ENCODE assay signal across 8 cellular contexts in the genomic region with DNA sequence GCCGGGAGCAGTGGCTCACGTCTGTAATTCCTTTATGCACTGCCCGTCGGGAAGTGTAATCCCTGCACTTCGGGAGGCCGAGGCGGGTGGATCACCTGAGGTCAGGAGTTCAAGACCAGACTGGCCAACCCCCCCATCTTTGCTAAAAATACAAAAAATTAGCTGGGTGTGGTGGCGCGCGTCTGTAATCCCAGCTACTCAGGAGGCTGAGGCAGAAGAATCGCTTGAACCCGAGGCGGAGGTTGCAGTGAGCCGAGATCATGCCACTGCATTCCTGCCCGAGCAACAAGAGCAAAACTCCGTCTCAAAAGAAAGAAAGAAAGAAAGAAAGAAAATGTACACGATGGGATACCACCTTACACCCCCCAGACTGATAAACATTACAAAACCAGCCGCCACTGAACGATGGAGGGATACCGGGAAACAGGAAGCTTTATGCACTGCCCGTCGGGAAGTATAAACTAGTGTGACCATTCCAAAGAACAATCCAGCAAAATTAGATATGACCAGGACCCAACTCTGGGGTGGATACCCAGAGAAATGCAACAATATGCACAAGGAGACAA. TPM values are rescaled to one million over a fixed set of nuclear protein-coding genes. Genes with fewer than 3 reads are reported as not detected.
DNase-seq lines count a peak whose midpoint lies in the region; ATAC-seq and TF ChIP-seq lines count a peak whose summit lies in the region.

No MANE protein-coding gene starts in this region.

- peaks cover 17% of the 10 kb centered on the region for H3K36me3 ChIP-seq in H7 (replicated peaks; ENCODE audit: control insufficient read depth, insufficient read depth, low read length)
- peaks cover 12% of the 10 kb centered on the region for H3K36me3 ChIP-seq in skeletal muscle satellite cell (ENCODE audit: insufficient read depth, low read length)

- no peak for TF ChIP-seq CTCF in WTC11 (IDR thresholded peaks at IDR 0.05)
- no peak for TF ChIP-seq CTCF in glutamatergic neuron (IDR thresholded peaks at IDR 0.05; ENCODE audit: partially characterized antibody, unreplicated experiment)

- H3K4me3 Mint-ChIP-seq in WTC11 (peak overlapping the region; percentile 96), glutamatergic neuron (ENCODE audit: unreplicated experiment) (peak overlapping the region; percentile 93)

- H3K4me1 ChIP-seq in skeletal muscle satellite cell (ENCODE audit: control insufficient read depth, insufficient read depth, low read length), result peaks cover 11% of the 10 kb centered on the region

- peak overlapping the region; percentile 86 for H3K4me2 ChIP-seq in skeletal muscle satellite cell (ENCODE audit: low read length)

- peaks cover 26% of the 10 kb centered on the region for H3K36me3 Mint-ChIP-seq in WTC11
- H3K36me3 Mint-ChIP-seq in glutamatergic neuron (ENCODE audit: unreplicated experiment), result peaks cover 5% of the 10 kb centered on the region

- peak overlapping the region; percentile 86 for H3K4me3 ChIP-seq in H7 (ENCODE audit: insufficient read depth, low read depth, low read length)
- peak overlapping the region; percentile 86 for H3K4me3 ChIP-seq in skeletal muscle satellite cell (ENCODE audit: low read length)

- DNase-seq in H7 (no peak), WTC11 (ENCODE audit: low spot score) (no peak), glutamatergic neuron (no peak), NCI-H526 treated with DMSO at 0.1 percent for 48 hours (lab: John Stamatoyannopoulos, UW) (no peak), GDM1 (lab: John Stamatoyannopoulos, UW) (no peak), SKM-1 (lab: John Stamatoyannopoulos, UW; ENCODE audit: unreplicated experiment) (no peak), Kasumi-1 (lab: John Stamatoyannopoulos, UW) (no peak)

- no peak for ATAC-seq in WTC11

- POLR2A ChIA-PET in WTC11 (lab: Charles Lee), result interaction anchor here (1.0 to 1.6 kb wide), 3 partner anchors 25 to 192 kb away, joined by 3 to 11 read pairs (median 7); partner anchors contain the start of genes ISCA2, NPC2 and VRTN

- H3K27me3 ChIP-seq in H7 (ENCODE audit: control insufficient read depth, insufficient read depth, low read length) (no peaks in the 10 kb centered on the region), skeletal muscle satellite cell (ENCODE audit: control insufficient read depth, insufficient read depth, low read length) (no peaks in the 10 kb centered on the region)

- H3K4me1 Mint-ChIP-seq in WTC11, result peaks cover 7% of the 10 kb centered on the region
- no peaks in the 10 kb centered on the region for H3K4me1 Mint-ChIP-seq in glutamatergic neuron (ENCODE audit: low read depth, unreplicated experiment)

- H3K27me3 Mint-ChIP-seq in WTC11 (ENCODE audit: low read depth) (no peaks in the 10 kb centered on the region), glutamatergic neuron (ENCODE audit: unreplicated experiment) (no peaks in the 10 kb centered on the region)

- no peaks in the 10 kb centered on the region for H3K9me3 ChIP-seq in skeletal muscle satellite cell (replicated peaks; ENCODE audit: low read length)

- H3K9me3 Mint-ChIP-seq in WTC11 (no peaks in the 10 kb centered on the region), glutamatergic neuron (ENCODE audit: unreplicated experiment) (peaks cover 6% of the 10 kb centered on the region)

- H3K27ac Mint-ChIP-seq in WTC11 (peak overlapping the region; percentile 98), glutamatergic neuron (ENCODE audit: unreplicated experiment) (peak overlapping the region; percentile 95)

- H3K9ac ChIP-seq in skeletal muscle satellite cell (ENCODE audit: low read depth, low read length), result peak overlapping the region; percentile 86

- CTCF ChIA-PET in WTC11 (lab: Charles Lee), result interaction anchor here (0.8 to 1.9 kb wide), 12 partner anchors 10 to 309 kb away, joined by 3 to 14 read pairs (median 4); partner anchors contain the start of genes ISCA2, NPC2 and VRTN

TF ChIP-seq in WTC11, 78 proteins besides CTCF, POLR2A, EP300 and RAD21:
- TF ChIP-seq KAT7 (CRISPR knock-in tag; IDR thresholded peaks at IDR 0.05; ENCODE audit: borderline replicate concordance) (no peak), ZNF671 (CRISPR knock-in tag; IDR thresholded peaks at IDR 0.05) (no peak), ATF1 (CRISPR knock-in tag; IDR thresholded peaks at IDR 0.05) (no peak), HMGA2 (CRISPR knock-in tag; IDR thresholded peaks at IDR 0.05) (no peak), ZNF232 (CRISPR knock-in tag; IDR thresholded peaks at IDR 0.05) (no peak), GABPB1 (CRISPR knock-in tag; IDR thresholded peaks at IDR 0.05) (no peak), PREB (CRISPR knock-in tag; IDR thresholded peaks at IDR 0.05; ENCODE audit: borderline replicate concordance) (no peak), RELA (CRISPR knock-in tag; IDR thresholded peaks at IDR 0.05; ENCODE audit: borderline replicate concordance) (no peak), E2F1 (CRISPR knock-in tag; IDR thresholded peaks at IDR 0.05) (no peak), SOX15 (CRISPR knock-in tag; IDR thresholded peaks at IDR 0.05) (no peak), NR3C1 (CRISPR knock-in tag; conservative IDR thresholded peaks at IDR 0.05; ENCODE audit: low read depth) (no peak)
- TF ChIP-seq, protein P1, sequence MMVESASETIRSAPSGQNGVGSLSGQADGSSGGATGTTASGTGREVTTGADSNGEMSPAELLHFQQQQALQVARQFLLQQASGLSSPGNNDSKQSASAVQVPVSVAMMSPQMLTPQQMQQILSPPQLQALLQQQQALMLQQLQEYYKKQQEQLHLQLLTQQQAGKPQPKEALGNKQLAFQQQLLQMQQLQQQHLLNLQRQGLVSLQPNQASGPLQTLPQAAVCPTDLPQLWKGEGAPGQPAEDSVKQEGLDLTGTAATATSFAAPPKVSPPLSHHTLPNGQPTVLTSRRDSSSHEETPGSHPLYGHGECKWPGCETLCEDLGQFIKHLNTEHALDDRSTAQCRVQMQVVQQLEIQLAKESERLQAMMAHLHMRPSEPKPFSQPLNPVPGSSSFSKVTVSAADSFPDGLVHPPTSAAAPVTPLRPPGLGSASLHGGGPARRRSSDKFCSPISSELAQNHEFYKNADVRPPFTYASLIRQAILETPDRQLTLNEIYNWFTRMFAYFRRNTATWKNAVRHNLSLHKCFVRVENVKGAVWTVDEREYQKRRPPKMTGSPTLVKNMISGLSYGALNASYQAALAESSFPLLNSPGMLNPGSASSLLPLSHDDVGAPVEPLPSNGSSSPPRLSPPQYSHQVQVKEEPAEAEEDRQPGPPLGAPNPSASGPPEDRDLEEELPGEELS (CRISPR knock-in tag; IDR thresholded peaks at IDR 0.05), result no peak
- TF ChIP-seq, protein P2, sequence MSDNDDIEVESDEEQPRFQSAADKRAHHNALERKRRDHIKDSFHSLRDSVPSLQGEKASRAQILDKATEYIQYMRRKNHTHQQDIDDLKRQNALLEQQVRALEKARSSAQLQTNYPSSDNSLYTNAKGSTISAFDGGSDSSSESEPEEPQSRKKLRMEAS (CRISPR knock-in tag; IDR thresholded peaks at IDR 0.05), result no peak

RNA-seq across cellular contexts. Expression of gene ABCD4, which starts 1.1 kb away (rescaled TPM):
- total RNA-seq in H7 (2014; rRNA removed; shearing (Covaris generic)), result 57.4 and 68.6 TPM in 2 replicates
- 84.7 to 91.2 TPM (median 90.2 TPM) in 3 replicates for total RNA-seq in WTC11 (2021)
- total RNA-seq in glutamatergic neuron (ENCODE audit: unreplicated experiment), result 73.7 TPM
- 19.0 and 19.9 TPM in 2 replicates for total RNA-seq in skeletal muscle satellite cell (2012; rRNA removed)

RNA-seq across cellular contexts. Expression of gene VRTN, which starts 46.6 kb away (rescaled TPM):
- 139 and 140 TPM in 2 replicates for total RNA-seq in H7 (2014; rRNA removed; shearing (Covaris generic))
- total RNA-seq in WTC11 (2021) (106 to 130 TPM (median 128 TPM) in 3 replicates), glutamatergic neuron (ENCODE audit: unreplicated experiment) (0.15 TPM)
- total RNA-seq in skeletal muscle satellite cell (2012; rRNA removed), result not detected in 2 replicates

Comparison
In these comparisons a context has a peak if more than half of its experiments do, and no peak if none do; other contexts are left out.
1. RNA of gene VRTN, which starts 46.6 kb away (total RNA-seq): 139 to 140 TPM in H7 and 106 to 130 TPM in WTC11; 0.15 TPM in glutamatergic neuron (single experiment); every median in the first group is over 10 times any median in the second.